In genomic region chr6:79949235-79949634, GRCh38 we compare ENCODE assay signal across 8 cellular contexts. TPM values are rescaled to one million over a fixed set of nuclear protein-coding genes. Genes with fewer than 3 reads are reported as not detected.
DNase-seq lines count a peak whose midpoint lies in the region; ATAC-seq, FAIRE-seq and TF ChIP-seq lines count a peak whose summit lies in the region.

No MANE protein-coding gene starts in this region.

- H3K9me3 Mint-ChIP-seq in activated naive CD4-positive, alpha-beta T cell treated with anti-CD3 and anti-CD28 coated beads, Interleukin-2, amount 50 U/mL, for 72 hours = peaks cover 0 to 2% of the 10 kb centered on the region in 2 donors

- intact Hi-C loops in OCI-LY7 (cut with micrococcal nuclease; ENCODE audit: unreplicated experiment) = loop anchor here (1.0 kb wide), 1 partner anchor 145 kb away; no protein-coding TSS in a partner anchor

- H2AFZ ChIP-seq in OCI-LY7 (ENCODE audit: low read length) = peak overlapping the region; percentile 87

- no peak overlapping the region for H3K27ac Mint-ChIP-seq in activated naive CD4-positive, alpha-beta T cell treated with anti-CD3 and anti-CD28 coated beads, Interleukin-2, amount 50 U/mL, for 72 hours

- H3K4me2 ChIP-seq in OCI-LY7 (ENCODE audit: low read length) = peak overlapping the region; percentile 53

- POLR2A ChIA-PET in OCI-LY7 (lab: Charles Lee) = interaction anchor here (0.6 to 1.5 kb wide), 4 partner anchors 12 to 915 kb away, joined by 3 to 5 read pairs (median 4); no protein-coding TSS in a partner anchor

- H3K79me2 ChIP-seq in OCI-LY7 (ENCODE audit: insufficient read depth, low read depth, low read length) = no peaks in the 10 kb centered on the region

- H3K4me1 ChIP-seq in OCI-LY7 (ENCODE audit: insufficient read depth, low read length, poor library complexity, severe bottlenecking) = no peaks in the 10 kb centered on the region

- peak; percentile 95 for TF ChIP-seq CTCF in OCI-LY7 (conservative IDR thresholded peaks at IDR 0.05; ENCODE audit: low read length)

- BruUV-seq in OCI-LY7 (replicated peaks; lab: Mats Ljungman, UMichigan) = no TSS peak

- no peaks in the 10 kb centered on the region for H3K36me3 ChIP-seq in OCI-LY7 (ENCODE audit: insufficient read depth, low read length)

- peak; percentile 74 for ATAC-seq in GM21367 (IDR thresholded peaks at IDR 0.05; ENCODE audit: unreplicated experiment)
- ATAC-seq in activated naive CD4-positive, alpha-beta T cell treated with anti-CD3 and anti-CD28 coated beads, Interleukin-2, amount 50 U/mL, for 72 hours = peak; percentile 44 to 57

- peak; percentile 69 for DNase-seq in EL
- DNase-seq in HuH-7 (ENCODE audit: low spot score) = peak; percentile 63
- DNase-seq in OCI-LY7 (ENCODE audit: low spot score) = peak; percentile 87
- DNase-seq in activated naive CD4-positive, alpha-beta T cell treated with anti-CD3 and anti-CD28 coated beads, Interleukin-2, amount 50 U/mL, for 72 hours (ENCODE audit: low spot score in 2 of 2) = peak in 1 of 2 donors; percentile 72
- peak; percentile 13 to 23 for DNase-seq in hippocampal formation (lab: John Stamatoyannopoulos, UW)
- peak; percentile 38 to 45 for DNase-seq in stimulated activated CD4-positive, alpha-beta T cell treated with anti-CD3 and anti-CD28 coated beads, Interleukin-2, amount 100 ng/mL, for 48 hours
- no peak for DNase-seq in frontal cortex (ENCODE audit: low spot score in 2 of 2)

- H3K9me3 ChIP-seq in OCI-LY7 (ENCODE audit: low read length) = no peaks in the 10 kb centered on the region

- FAIRE-seq in frontal cortex (lab: Jason Lieb, UNC) = no peak

- no peak overlapping the region for H3K4me3 ChIP-seq in OCI-LY7 (ENCODE audit: low read depth, low read length, poor library complexity, severe bottlenecking)

- H3K27ac ChIP-seq in OCI-LY7 (ENCODE audit: low read depth, low read length, poor library complexity, severe bottlenecking) = no peak overlapping the region

- no peaks in the 10 kb centered on the region for H3K9me2 ChIP-seq in OCI-LY7 (ENCODE audit: insufficient read depth, low read length)

- peaks cover 5% of the 10 kb centered on the region in 2 donors for H3K36me3 Mint-ChIP-seq in activated naive CD4-positive, alpha-beta T cell treated with anti-CD3 and anti-CD28 coated beads, Interleukin-2, amount 50 U/mL, for 72 hours

- no peaks in the 10 kb centered on the region for H4K20me1 ChIP-seq in OCI-LY7 (ENCODE audit: insufficient read depth, low read length)

- CTCF ChIA-PET in OCI-LY7 (lab: Charles Lee; ENCODE audit: unreplicated experiment) = interaction anchor here (0.7 to 1.1 kb wide), 2 partner anchors 144 to 149 kb away, joined by 3 read pairs; no protein-coding TSS in a partner anchor

RNA-seq across cellular contexts. Expression of gene ELOVL4, which starts 1.9 kb away (rescaled TPM):
- not detected in 2 replicates for total RNA-seq in OCI-LY7 (2014; rRNA removed; shearing (Covaris generic))
- total RNA-seq in OCI-LY7 (2022) (not detected in 2 replicates), frontal cortex (49.3 TPM)
- total RNA-seq in activated naive CD4-positive, alpha-beta T cell treated with anti-CD3 and anti-CD28 coated beads, Interleukin-2, amount 50 U/mL, for 72 hours = under 1 TPM; 0.60 to 0.61 TPM

RNA-seq across cellular contexts. Expression of gene TTK, which starts 55.2 kb away (rescaled TPM):
- 43.2 and 49.5 TPM in 2 replicates for total RNA-seq in OCI-LY7 (2014; rRNA removed; shearing (Covaris generic))
- total RNA-seq in OCI-LY7 (2022) (46.0 and 51.9 TPM in 2 replicates), frontal cortex (5.7 TPM)
- total RNA-seq in activated naive CD4-positive, alpha-beta T cell treated with anti-CD3 and anti-CD28 coated beads, Interleukin-2, amount 50 U/mL, for 72 hours = 10 to 100 TPM; 32.6 to 53.8 TPM

Comparison
In these comparisons a context has a peak if more than half of its experiments do, and no peak if none do; other contexts are left out.
1. DNase-seq: peak in EL (single experiment), HuH-7 (single experiment), OCI-LY7 (single experiment), hippocampal formation (2 of 2) and stimulated activated CD4-positive, alpha-beta T cell treated with anti-CD3 and anti-CD28 coated beads, Interleukin-2, amount 100 ng/mL, for 48 hours (2 of 2); none in frontal cortex (0 of 2).
2. RNA of gene ELOVL4, which starts 1.9 kb away (total RNA-seq): 49.3 TPM in frontal cortex (single experiment); 0.60 to 0.61 TPM in activated naive CD4-positive, alpha-beta T cell treated with anti-CD3 and anti-CD28 coated beads, Interleukin-2, amount 50 U/mL, for 72 hours and not detected in OCI-LY7; every median in the first group is over 10 times any median in the second.